9 cellular contexts compared by ENCODE assay signal in the genomic region with DNA sequence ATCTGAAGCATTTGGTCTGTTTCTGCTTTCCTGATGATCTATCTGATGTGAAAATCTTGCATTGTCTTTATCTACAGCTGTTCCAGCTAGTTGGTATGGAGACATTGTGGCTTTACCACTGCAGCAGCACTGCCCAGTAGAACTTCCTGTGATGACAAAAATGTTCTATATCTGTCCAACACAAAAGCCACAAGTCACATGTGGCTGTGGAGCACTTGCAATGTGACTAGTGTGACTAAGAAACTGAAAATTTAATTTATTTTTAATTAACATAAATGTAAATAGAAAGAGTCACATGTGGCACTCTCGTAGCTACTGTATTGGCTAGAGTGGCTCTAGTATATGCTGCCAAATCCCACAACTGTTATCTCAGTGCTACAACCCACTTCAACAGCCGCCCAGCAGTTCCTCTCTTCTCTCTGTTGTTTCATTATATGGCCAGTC.
DNase-seq lines count a peak whose midpoint lies in the region; ATAC-seq and TF ChIP-seq lines count a peak whose summit lies in the region.
"Had no signal": no experiment of that assay in that cellular context is flagged by ENCODE, and none has a peak within 500 bp of the region (broad histone marks: within the 10 kb centered on the region; RNA-seq: fewer than 3 reads in every experiment).

No MANE protein-coding gene starts in this region.

- in situ Hi-C loops in GM13977 (cut with MboI; ENCODE audit: low pct_unique_long_range_greater_than_20kb, low sequenced_read_pairs, unreplicated experiment), result no loop called here

- H3K9me3 Mint-ChIP-seq in nephron progenitor cell, result no peaks in the 10 kb centered on the region

- TF ChIP-seq CTCF in GM13977 (IDR thresholded peaks at IDR 0.05; ENCODE audit: extremely low read depth, insufficient read depth, missing control alignments), result no peak
- TF ChIP-seq CTCF in fibroblast of lung (conservative IDR thresholded peaks at IDR 0.05 in 1 of 2, IDR thresholded peaks at IDR 0.05 in 1 of 2; ENCODE audit: low read depth in 1 of 2, low read length in 2 of 2), result no peak
- TF ChIP-seq CTCF in nephron progenitor cell (IDR thresholded peaks at IDR 0.05), result no peak

- no peaks in the 10 kb centered on the region for H3K36me3 ChIP-seq in fibroblast of lung (ENCODE audit: control insufficient read depth, insufficient read depth, low read length)

- H3K27me3 ChIP-seq in fibroblast of lung (ENCODE audit: control insufficient read depth, insufficient read depth, low read length), result no peaks in the 10 kb centered on the region

- no peak overlapping the region for H3K4me3 ChIP-seq in fibroblast of lung (replicated peaks in 1 of 4; ENCODE audit: control extremely low read depth in 1 of 4, insufficient read depth in 1 of 4, low read depth in 3 of 4, low read length in 4 of 4)

- H3K27me3 Mint-ChIP-seq in nephron progenitor cell (ENCODE audit: low read depth, poor library complexity), result peaks cover 5% of the 10 kb centered on the region

- intact Hi-C loops in posterior vena cava (cut with DNase I), result no loop called here

- no peaks in the 10 kb centered on the region for H3K4me1 Mint-ChIP-seq in nephron progenitor cell

- no peaks in the 10 kb centered on the region for H3K36me3 Mint-ChIP-seq in nephron progenitor cell (ENCODE audit: low read depth)

- H3K4me3 Mint-ChIP-seq in nephron progenitor cell, result no peak overlapping the region

- H3K4me1 ChIP-seq in fibroblast of lung (ENCODE audit: control insufficient read depth, extremely low read depth, insufficient read depth, low read length), result peaks cover 4% of the 10 kb centered on the region

- DNase-seq in GM13977 (ENCODE audit: low spot score) (peak; percentile 9), Kasumi-1 (lab: John Stamatoyannopoulos, UW) (peak; percentile 94 to 95), fibroblast of lung (ENCODE audit: low read depth in 2 of 2) (peak; percentile 35 to 81), DMS153 treated with DMSO at 0.1 percent for 48 hours (lab: John Stamatoyannopoulos, UW; ENCODE audit: unreplicated experiment) (no peak), nephron progenitor cell (no peak), NCI-H1436 treated with DMSO at 0.1 percent for 48 hours (lab: John Stamatoyannopoulos, UW) (no peak), posterior vena cava (ENCODE audit: low spot score) (no peak)

- no peak overlapping the region for H3K9ac ChIP-seq in fibroblast of lung (ENCODE audit: insufficient read depth, low read length)

- H2AFZ ChIP-seq in fibroblast of lung (ENCODE audit: low read length), result no peak overlapping the region

- no peaks in the 10 kb centered on the region for H3K79me2 ChIP-seq in fibroblast of lung (ENCODE audit: control insufficient read depth, insufficient read depth, low read length)

- H3K4me2 ChIP-seq in fibroblast of lung (ENCODE audit: extremely low read depth, insufficient read depth, low read length), result no peak overlapping the region

- peak; percentile 89 for ATAC-seq in GM21786 (IDR thresholded peaks at IDR 0.05; ENCODE audit: unreplicated experiment)

- H4K20me1 ChIP-seq in fibroblast of lung (ENCODE audit: control insufficient read depth, extremely low read depth, insufficient read depth, low read length), result no peaks in the 10 kb centered on the region

- no peak overlapping the region for H3K27ac Mint-ChIP-seq in nephron progenitor cell

- no peak overlapping the region for H3K27ac ChIP-seq in fibroblast of lung (ENCODE audit: insufficient read depth, low read length)
- H3K27ac ChIP-seq: epithelial cell of prostate had no signal

- no peaks in the 10 kb centered on the region for H3K9me3 ChIP-seq in fibroblast of lung (ENCODE audit: control insufficient read depth, insufficient read depth, low read depth, low read length)

Comparison
In these comparisons a context has a peak if more than half of its experiments do, and no peak if none do; other contexts are left out.
1. DNase-seq: peak in GM13977 (single experiment), Kasumi-1 (2 of 2) and fibroblast of lung (2 of 2); none in DMS153 treated with DMSO at 0.1 percent for 48 hours (single experiment), nephron progenitor cell (single experiment), NCI-H1436 treated with DMSO at 0.1 percent for 48 hours (single experiment) and posterior vena cava (single experiment).